In genomic region chr18:49931179-49931578, GRCh38 we compare ENCODE assay signal across 18 cellular contexts.
DNase-seq lines count a peak whose midpoint lies in the region; ATAC-seq and TF ChIP-seq lines count a peak whose summit lies in the region.
"Had no signal": no experiment of that assay in that cellular context is flagged by ENCODE, and none has a peak within 500 bp of the region (broad histone marks: within the 10 kb centered on the region; RNA-seq: fewer than 3 reads in every experiment).

No MANE protein-coding gene starts in this region.

- DNase-seq in GM23338 (ENCODE audit: low spot score): no peak
- no peak for DNase-seq in left colon
- DNase-seq in activated effector memory CD4-positive, alpha-beta T cell treated with Interleukin-2 at 50 U/mL for 16 hours: no peak
- DNase-seq in NCI-H2227 (lab: John Stamatoyannopoulos, UW; ENCODE audit: unreplicated experiment): no peak
- no peak for DNase-seq in activated naive CD8-positive, alpha-beta T cell treated with anti-CD3 and anti-CD28 coated beads for 36 hours
- DNase-seq: Caco-2; CD4-positive, alpha-beta T cell; DMS153; DMS79; GDM1; GOT3; H7; IMR-90 had no signal

- H3K27ac ChIP-seq in BLaER1 (peak overlapping the region; percentile 68), GM23338 (ENCODE audit: low read depth) (no peak overlapping the region)
- H3K27ac ChIP-seq: C4-2B had no signal

- no peaks in the 10 kb centered on the region for H3K27me3 ChIP-seq in BLaER1
- no peaks in the 10 kb centered on the region for H3K27me3 ChIP-seq in GM23338 (ENCODE audit: insufficient read depth)

- peak overlapping the region; percentile 7; the same call in 1 of the 2 replicates for H3K27ac Mint-ChIP-seq in GM23338
- no peak overlapping the region for H3K27ac Mint-ChIP-seq in stimulated activated memory B cell treated with anti-CD40 and anti-IgM and Interleukin-4, amounts not matched to agents 10 μg/mL and 1 μg/mL and 100 μg/mL, for 72 hours
- H3K27ac Mint-ChIP-seq in activated naive CD8-positive, alpha-beta T cell treated with anti-CD3 and anti-CD28 coated beads for 36 hours: no peak overlapping the region
- H3K27ac Mint-ChIP-seq: B cell; CD4-positive, alpha-beta T cell had no signal

- peak overlapping the region; percentile 76 for H3K4me2 ChIP-seq in BLaER1
- H3K4me2 ChIP-seq in GM23338: no peak overlapping the region

- no peaks in the 10 kb centered on the region for H3F3A ChIP-seq in GM23338 (replicated peaks; ENCODE audit: low read depth)

- no peaks in the 10 kb centered on the region for H3K79me2 ChIP-seq in GM23338 (replicated peaks; ENCODE audit: insufficient read depth)

- H3K9me3 Mint-ChIP-seq in GM23338: no peaks in the 10 kb centered on the region
- no peaks in the 10 kb centered on the region for H3K9me3 Mint-ChIP-seq in stimulated activated memory B cell treated with anti-CD40 and anti-IgM and Interleukin-4, amounts not matched to agents 10 μg/mL and 1 μg/mL and 100 μg/mL, for 72 hours
- no peaks in the 10 kb centered on the region for H3K9me3 Mint-ChIP-seq in activated naive CD8-positive, alpha-beta T cell treated with anti-CD3 and anti-CD28 coated beads for 36 hours

- H3K4me1 Mint-ChIP-seq in GM23338: no peaks in the 10 kb centered on the region
- H3K4me1 Mint-ChIP-seq in stimulated activated memory B cell treated with anti-CD40 and anti-IgM and Interleukin-4, amounts not matched to agents 10 μg/mL and 1 μg/mL and 100 μg/mL, for 72 hours: no peaks in the 10 kb centered on the region
- no peaks in the 10 kb centered on the region for H3K4me1 Mint-ChIP-seq in activated naive CD8-positive, alpha-beta T cell treated with anti-CD3 and anti-CD28 coated beads for 36 hours

- no peak for TF ChIP-seq CTCF in GM23338 (conservative IDR thresholded peaks at IDR 0.05; ENCODE audit: low read depth in 2 of 2)

- H3K9me2 ChIP-seq in GM23338 (ENCODE audit: insufficient read depth): no peaks in the 10 kb centered on the region; the same call in 1 of the 2 replicates

- no peaks in the 10 kb centered on the region for H4K20me1 ChIP-seq in BLaER1
- H4K20me1 ChIP-seq in GM23338 (replicated peaks; ENCODE audit: insufficient read depth): no peaks in the 10 kb centered on the region

- ATAC-seq in GM23338: no peak
- ATAC-seq in left colon: peak; percentile 34
- peak; percentile 21 for ATAC-seq in stimulated activated memory B cell treated with anti-CD40 and anti-IgM and Interleukin-4, amounts not matched to agents 10 μg/mL and 1 μg/mL and 100 μg/mL, for 72 hours
- ATAC-seq: HCT116 had no signal

- no peak overlapping the region for H2AFZ ChIP-seq in GM23338

- no peak overlapping the region for H3K4me3 Mint-ChIP-seq in GM23338
- H3K4me3 Mint-ChIP-seq in stimulated activated memory B cell treated with anti-CD40 and anti-IgM and Interleukin-4, amounts not matched to agents 10 μg/mL and 1 μg/mL and 100 μg/mL, for 72 hours: no peak overlapping the region
- no peak overlapping the region for H3K4me3 Mint-ChIP-seq in activated naive CD8-positive, alpha-beta T cell treated with anti-CD3 and anti-CD28 coated beads for 36 hours
- H3K4me3 Mint-ChIP-seq: B cell; CD4-positive, alpha-beta T cell had no signal

- H3K4me3 ChIP-seq in BLaER1: no peak overlapping the region
- no peak overlapping the region for H3K4me3 ChIP-seq in GM23338

- intact Hi-C loops in left colon (cut with DNase I, micrococcal nuclease): no loop called here

- H3K36me3 Mint-ChIP-seq in GM23338 (ENCODE audit: low read depth): 0 out of 3 replicates have a peak, but pooled peaks cover under 1% of the 10 kb centered on the region
- H3K36me3 Mint-ChIP-seq in stimulated activated memory B cell treated with anti-CD40 and anti-IgM and Interleukin-4, amounts not matched to agents 10 μg/mL and 1 μg/mL and 100 μg/mL, for 72 hours: no peaks in the 10 kb centered on the region
- H3K36me3 Mint-ChIP-seq in activated naive CD8-positive, alpha-beta T cell treated with anti-CD3 and anti-CD28 coated beads for 36 hours: no peaks in the 10 kb centered on the region

- no peaks in the 10 kb centered on the region for H3K9me3 ChIP-seq in BLaER1
- H3K9me3 ChIP-seq: Caco-2 had no signal

- peak overlapping the region; percentile 53; the same call in 1 of the 2 replicates for H3K9ac ChIP-seq in BLaER1

- no peaks in the 10 kb centered on the region for H3K36me3 ChIP-seq in BLaER1
- H3K36me3 ChIP-seq in GM23338 (ENCODE audit: insufficient read depth): no peaks in the 10 kb centered on the region

- H3K4me1 ChIP-seq in BLaER1 (peaks cover 62% of the 10 kb centered on the region), GM23338 (ENCODE audit: insufficient read depth) (no peaks in the 10 kb centered on the region)
- H3K4me1 ChIP-seq: Caco-2 had no signal

- H3K27me3 Mint-ChIP-seq in GM23338 (ENCODE audit: insufficient read depth, low read depth, poor library complexity): peaks cover 4% of the 10 kb centered on the region
- peaks cover 10% of the 10 kb centered on the region for H3K27me3 Mint-ChIP-seq in stimulated activated memory B cell treated with anti-CD40 and anti-IgM and Interleukin-4, amounts not matched to agents 10 μg/mL and 1 μg/mL and 100 μg/mL, for 72 hours
- H3K27me3 Mint-ChIP-seq in activated naive CD8-positive, alpha-beta T cell treated with anti-CD3 and anti-CD28 coated beads for 36 hours: no peaks in the 10 kb centered on the region

TF ChIP-seq in GM23338, 12 proteins besides CTCF, POLR2A, EP300 and RAD21:
- TF ChIP-seq CREB1 (CRISPR knock-in tag; IDR thresholded peaks at IDR 0.05; ENCODE audit: low read depth) (no peak), EZH2 (IDR thresholded peaks at IDR 0.05; ENCODE audit: low read depth, unreplicated experiment) (no peak), ETS1 (IDR thresholded peaks at IDR 0.05) (no peak), JUNB (IDR thresholded peaks at IDR 0.05; ENCODE audit: unreplicated experiment) (no peak)
